ENCODE assay signal across 8 cellular contexts in the genomic region with DNA sequence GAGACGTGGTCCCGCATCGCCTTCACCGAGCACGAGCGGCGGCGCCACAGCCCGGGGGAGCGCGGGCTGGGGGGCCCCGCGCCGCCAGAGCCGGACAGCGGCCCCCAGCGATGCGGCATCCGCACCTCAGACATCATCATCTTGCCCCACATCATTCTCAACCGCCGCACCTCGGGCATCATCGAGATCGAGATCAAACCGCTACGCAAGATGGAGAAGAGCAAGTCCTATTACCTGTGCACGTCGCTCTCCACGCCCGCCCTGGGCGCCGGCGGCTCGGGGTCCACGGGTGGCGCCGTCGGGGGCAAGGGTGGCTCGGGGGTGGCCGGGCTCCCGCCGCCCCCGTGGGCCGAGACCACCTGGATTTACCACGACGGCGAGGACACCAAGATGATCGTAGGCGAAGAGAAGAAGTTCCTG. TPM values are rescaled to one million over a fixed set of nuclear protein-coding genes. Genes with fewer than 3 reads are reported as not detected.
DNase-seq lines count a peak whose midpoint lies in the region; ATAC-seq and TF ChIP-seq lines count a peak whose summit lies in the region.

No MANE protein-coding gene starts in this region.

- H3K9me3 ChIP-seq in heart right ventricle, result no peaks in the 10 kb centered on the region
- H3K9me3 ChIP-seq in Panc1 (ENCODE audit: control insufficient read depth, insufficient read depth, low read depth, low read length), result no peaks in the 10 kb centered on the region

- H3K36me3 ChIP-seq in heart right ventricle (no peaks in the 10 kb centered on the region), Panc1 (ENCODE audit: control insufficient read depth, insufficient read depth, low read length) (peaks cover 2% of the 10 kb centered on the region; the same call in 1 of the 2 replicates)

- TF ChIP-seq CTCF in heart right ventricle (IDR thresholded peaks at IDR 0.05), result peak in 2 of 9 donors; percentile 4 to 17
- TF ChIP-seq CTCF in Panc1 (IDR thresholded peaks at IDR 0.05), result peak; percentile 60
- no peak for TF ChIP-seq CTCF in astrocyte of the cerebellum (IDR thresholded peaks at IDR 0.05; ENCODE audit: low read depth, low read length, missing control alignments)

- DNase-seq in heart right ventricle (peak in 1 of 2 donors; percentile 25), cardiac septum (ENCODE audit: low spot score) (no peak), Panc1 (ENCODE audit: low read depth, low spot score) (no peak), astrocyte of the cerebellum (ENCODE audit: low read depth) (no peak), left lobe of liver (ENCODE audit: low spot score) (no peak), GDM1 (lab: John Stamatoyannopoulos, UW) (no peak), SKM-1 treated with dmso at 0.1 percent for 144 hours (lab: John Stamatoyannopoulos, UW; ENCODE audit: unreplicated experiment) (no peak)
- DNase-seq in stimulated activated naive B cell treated with anti-CD40 and anti-IgM and Interleukin-4, amounts not matched to agents 10 μg/mL and 1 μg/mL and 100 μg/mL, for 72 hours, result peak; percentile 23

- H3K27me3 ChIP-seq in heart right ventricle, result peaks cover 0 to 13% (median 0%) of the 10 kb centered on the region in 7 donors
- H3K27me3 ChIP-seq in Panc1 (ENCODE audit: control insufficient read depth, insufficient read depth, low read length), result no peaks in the 10 kb centered on the region

- no TSS peak for BruUV-seq in Panc1 (replicated peaks; lab: Mats Ljungman, UMichigan)

- intact Hi-C loops in heart right ventricle (cut with DNase I), result loop anchor here in 7 of 10 donors (1.0 to 10.0 kb wide), 9 partner anchors 139 to 416 kb away; a partner anchor contains a TSS
- intact Hi-C loops in cardiac septum (cut with DNase I), result loop anchor here (10.0 kb wide), 1 partner anchor 416 kb away; no protein-coding TSS in a partner anchor
- intact Hi-C loops in Panc1 (cut with micrococcal nuclease; ENCODE audit: unreplicated experiment), result loop anchor here (2.0 kb wide), 1 partner anchor 70 kb away; no protein-coding TSS in a partner anchor

- ATAC-seq in heart right ventricle (no peak), Panc1 (peak; percentile 1; the same call in 1 of the 2 replicates), left lobe of liver (peak; percentile 1)
- ATAC-seq in stimulated activated naive B cell treated with anti-CD40 and anti-IgM and Interleukin-4, amounts not matched to agents 10 μg/mL and 1 μg/mL and 100 μg/mL, for 72 hours (replicated peaks), result peak in 1 of 2 donors; percentile 4

- peaks cover 10 to 16% of the 10 kb centered on the region in 2 donors for H3K27me3 Mint-ChIP-seq in stimulated activated naive B cell treated with anti-CD40 and anti-IgM and Interleukin-4, amounts not matched to agents 10 μg/mL and 1 μg/mL and 100 μg/mL, for 72 hours

- peak overlapping the region; percentile 65 to 100 (median 91) for H3K4me3 ChIP-seq in heart right ventricle
- H3K4me3 ChIP-seq in Panc1 (ENCODE audit: low read depth in 2 of 2, low read length in 2 of 2), result peak overlapping the region; percentile 75 to 77
- H3K4me3 ChIP-seq in astrocyte of the cerebellum (ENCODE audit: low read depth, low read length), result peak overlapping the region; percentile 75

- POLR2A ChIA-PET in Panc1 (lab: Charles Lee), result interaction anchor here (0.6 kb wide), 4 partner anchors 11 to 97 kb away, joined by 3 to 4 read pairs (median 4); no protein-coding TSS in a partner anchor

- H3K9me3 Mint-ChIP-seq in stimulated activated naive B cell treated with anti-CD40 and anti-IgM and Interleukin-4, amounts not matched to agents 10 μg/mL and 1 μg/mL and 100 μg/mL, for 72 hours, result no peaks in the 10 kb centered on the region

- in situ Hi-C loops in Panc1 (cut with HindIII; ENCODE audit: low pct_unique_long_range_greater_than_20kb, low sequenced_read_pairs), result no loop called here
- in situ Hi-C loops in astrocyte of the cerebellum (cut with HindIII; ENCODE audit: low sequenced_read_pairs), result loop anchor here (25.0 kb wide), 1 partner anchor 143 kb away; no protein-coding TSS in a partner anchor

- peak overlapping the region; percentile 98 for H3K27ac Mint-ChIP-seq in stimulated activated naive B cell treated with anti-CD40 and anti-IgM and Interleukin-4, amounts not matched to agents 10 μg/mL and 1 μg/mL and 100 μg/mL, for 72 hours

- peak overlapping the region in 9 of 10 donors; percentile 10 to 93 (median 86) for H3K27ac ChIP-seq in heart right ventricle
- H3K27ac ChIP-seq in Panc1 (ENCODE audit: low read length), result peak overlapping the region; percentile 81

- peaks cover 6 to 64% (median 47%) of the 10 kb centered on the region in 9 donors for H3K4me1 ChIP-seq in heart right ventricle
- peaks cover 31% of the 10 kb centered on the region for H3K4me1 ChIP-seq in Panc1 (ENCODE audit: control insufficient read depth, insufficient read depth, low read length)

- WGBS in heart right ventricle, 2 donors, result 0% methylated on average over 42 to 49 of the region's 49 CpGs

- H3K4me3 Mint-ChIP-seq in stimulated activated naive B cell treated with anti-CD40 and anti-IgM and Interleukin-4, amounts not matched to agents 10 μg/mL and 1 μg/mL and 100 μg/mL, for 72 hours, result peak overlapping the region; percentile 97 to 100

- CTCF ChIA-PET in Panc1 (lab: Charles Lee), result interaction anchor here (0.6 kb wide), 1 partner anchor 91 kb away, joined by 3 read pairs; no protein-coding TSS in a partner anchor

- peaks cover 4 to 7% of the 10 kb centered on the region in 2 donors for H3K36me3 Mint-ChIP-seq in stimulated activated naive B cell treated with anti-CD40 and anti-IgM and Interleukin-4, amounts not matched to agents 10 μg/mL and 1 μg/mL and 100 μg/mL, for 72 hours

- H3K4me1 Mint-ChIP-seq in stimulated activated naive B cell treated with anti-CD40 and anti-IgM and Interleukin-4, amounts not matched to agents 10 μg/mL and 1 μg/mL and 100 μg/mL, for 72 hours, result peaks cover 25 to 70% of the 10 kb centered on the region in 2 donors

RNA-seq across cellular contexts. Expression of a gene that starts 0.7 kb away (rescaled TPM):
- 1 to 10 TPM; 2.0 to 5.3 (median 4.1) TPM for total RNA-seq in heart right ventricle
- 1 to 10 TPM; 1.3 to 1.9 TPM for polyA plus RNA-seq in heart right ventricle
- total RNA-seq in cardiac septum, result 5.9 TPM
- total RNA-seq in Panc1 (2021; ENCODE audit: unreplicated experiment), result 27.1 TPM
- 24.3 TPM for polyA plus RNA-seq in Panc1 (2012; ENCODE audit: insufficient read length)
- 7.9 TPM for total RNA-seq in left lobe of liver

RNA-seq across cellular contexts. Expression of a gene that starts 49.6 kb away (rescaled TPM):
- total RNA-seq in heart right ventricle, result 10 to 100 TPM; 10.0 to 29.3 (median 15.4) TPM
- polyA plus RNA-seq in heart right ventricle, result 10 to 100 TPM in 1 of 2 donors, 1 to 10 TPM in 1; 6.6 to 59.4 TPM
- total RNA-seq in cardiac septum, result 7.2 TPM
- total RNA-seq in Panc1 (2021; ENCODE audit: unreplicated experiment), result 4.0 TPM
- polyA plus RNA-seq in Panc1 (2012; ENCODE audit: insufficient read length), result 13.6 TPM
- 7.5 TPM for total RNA-seq in left lobe of liver

Comparison
In these comparisons a context has a peak if more than half of its experiments do, and no peak if none do; other contexts are left out.
1. ATAC-seq: peak in Panc1 (single experiment) and left lobe of liver (single experiment); none in heart right ventricle (0 of 8).
2. Peak in every context shown above with its lines, with median percentiles within 50 percentile points of each other: H3K4me3 ChIP-seq.